ENCODE assay signal across 24 cellular contexts in the genomic region with DNA sequence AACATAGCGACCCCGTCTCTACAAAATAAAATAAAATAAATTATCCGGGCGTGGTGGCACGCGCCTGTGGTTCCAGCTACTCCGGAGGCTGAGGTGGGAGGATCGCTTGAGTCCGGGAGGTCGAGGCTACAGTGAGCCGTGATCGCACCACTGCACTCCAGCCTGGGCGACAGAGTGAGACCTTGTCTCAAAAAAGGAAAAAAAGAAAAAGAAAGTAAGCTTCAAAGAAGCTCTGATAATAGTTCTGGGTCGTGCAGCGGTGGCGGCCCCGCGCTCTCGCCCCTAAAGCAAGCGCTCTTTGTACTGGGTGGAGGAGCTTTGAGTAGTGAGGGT. TPM values are rescaled to one million over a fixed set of nuclear protein-coding genes. Genes with fewer than 3 reads are reported as not detected.
DNase-seq lines count a peak whose midpoint lies in the region; ATAC-seq and TF ChIP-seq lines count a peak whose summit lies in the region.
"Had no signal": no experiment of that assay in that cellular context is flagged by ENCODE, and none has a peak within 500 bp of the region (broad histone marks: within the 10 kb centered on the region; RNA-seq: fewer than 3 reads in every experiment).

No MANE protein-coding gene starts in this region.

- H3K27ac Mint-ChIP-seq in neural crest cell (ENCODE audit: unreplicated experiment) = no peak overlapping the region

- DNase-seq in left ventricle myocardium inferior (no peak), Right ventricle myocardium inferior (ENCODE audit: missing footprints) (no peak), coronary artery (ENCODE audit: low spot score) (peak; percentile 43), neural crest cell (ENCODE audit: low read depth, low spot score) (no peak), upper lobe of right lung (peak; percentile 39), AML-193 (lab: John Stamatoyannopoulos, UW) (no peak)
- DNase-seq: activated CD8-positive, alpha-beta memory T cell treated with anti-CD3 and anti-CD28 coated beads, Interleukin-2, amount 50 U/mL, for 48 hours; activated naive CD4-positive, alpha-beta T cell treated with anti-CD3 and anti-CD28 coated beads, Interleukin-2, amount 50 U/mL, for 16 hours; effector memory CD4-positive, alpha-beta T cell; GDM1; MV-4-11; stimulated activated CD4-positive, alpha-beta T cell treated with anti-CD3 and anti-CD28 coated beads, Interleukin-4, amount 100 ng/mL, for 1 hour; stimulated activated CD8-positive, alpha-beta memory T cell treated with anti-CD3 and anti-CD28 coated beads, Interleukin-4, amount 100 ng/mL, for 48 hours; SW 1271; uterus had no signal

- H3K36me3 Mint-ChIP-seq in neural crest cell (ENCODE audit: low read depth) = peaks cover 4% of the 10 kb centered on the region

- H3K27ac ChIP-seq in left ventricle myocardium inferior (replicated peaks) (no peak overlapping the region), coronary artery (no peak overlapping the region), upper lobe of right lung (no peak overlapping the region)
- H3K27ac ChIP-seq: cardiac muscle cell, neutrophil, uterus had no signal

- H3K4me3 Mint-ChIP-seq in neural crest cell = peak overlapping the region; percentile 51

- H3K4me3 ChIP-seq in left ventricle myocardium inferior = peak overlapping the region; percentile 53
- H3K4me3 ChIP-seq in coronary artery = peak overlapping the region; percentile 65
- no peak overlapping the region for H3K4me3 ChIP-seq in upper lobe of right lung
- H3K4me3 ChIP-seq: cardiac muscle cell, HAP-1, lung, uterus had no signal

- TF ChIP-seq CTCF in left ventricle myocardium inferior (IDR thresholded peaks at IDR 0.05; ENCODE audit: borderline replicate concordance) (no peak), coronary artery (IDR thresholded peaks at IDR 0.05) (no peak), neural crest cell (conservative IDR thresholded peaks at IDR 0.05) (no peak), upper lobe of right lung (IDR thresholded peaks at IDR 0.05) (no peak)

- H3K9me3 ChIP-seq in left ventricle myocardium inferior (replicated peaks) = no peaks in the 10 kb centered on the region
- H3K9me3 ChIP-seq in upper lobe of right lung = no peaks in the 10 kb centered on the region
- H3K9me3 ChIP-seq: HAP-1, neutrophil, uterus had no signal

- H3K4me1 ChIP-seq in left ventricle myocardium inferior (peaks cover 49% of the 10 kb centered on the region), upper lobe of right lung (peaks cover 37% of the 10 kb centered on the region)
- H3K4me1 ChIP-seq: HAP-1 had no signal

- H3K4me1 Mint-ChIP-seq in neural crest cell = peaks cover 11% of the 10 kb centered on the region

- H3K27me3 ChIP-seq in left ventricle myocardium inferior (ENCODE audit: low read depth) (peaks cover 100% of the 10 kb centered on the region), upper lobe of right lung (peaks cover 99% of the 10 kb centered on the region)

- H3K27me3 Mint-ChIP-seq in neural crest cell (ENCODE audit: low read depth) = peaks cover 95% of the 10 kb centered on the region

- intact Hi-C loops in left ventricle myocardium inferior (cut with micrococcal nuclease) = no loop called here
- intact Hi-C loops in Right ventricle myocardium inferior (cut with DNase I) = no loop called here
- intact Hi-C loops in upper lobe of right lung (cut with DNase I) = no loop called here

- H3K36me3 ChIP-seq in left ventricle myocardium inferior (no peaks in the 10 kb centered on the region), upper lobe of right lung (no peaks in the 10 kb centered on the region)
- H3K36me3 ChIP-seq: cardiac muscle cell, HAP-1, neutrophil, uterus had no signal

- no peaks in the 10 kb centered on the region for H3K9me3 Mint-ChIP-seq in neural crest cell

- no peak for ATAC-seq in Right ventricle myocardium inferior
- ATAC-seq in upper lobe of right lung = no peak
- no peak for ATAC-seq in HG03439 (IDR thresholded peaks at IDR 0.05; ENCODE audit: unreplicated experiment)
- ATAC-seq in HG03139 (IDR thresholded peaks at IDR 0.05; ENCODE audit: unreplicated experiment) = no peak
- ATAC-seq: HepG2, Panc1, sciatic nerve had no signal

RNA-seq across cellular contexts. Expression of a gene that starts 6.8 kb away (rescaled TPM):
- total RNA-seq in left ventricle myocardium inferior (not detected), Right ventricle myocardium inferior (not detected), neural crest cell (0.51 and 0.52 TPM in 2 replicates), upper lobe of right lung (not detected)
- total RNA-seq: cardiac muscle cell, HepG2, lung, sciatic nerve, uterus had no signal

Comparison
In these comparisons a context has a peak if more than half of its experiments do, and no peak if none do; other contexts are left out.
1. DNase-seq: peak in coronary artery (single experiment) and upper lobe of right lung (single experiment); none in left ventricle myocardium inferior (single experiment), Right ventricle myocardium inferior (single experiment), neural crest cell (single experiment) and AML-193 (0 of 2).